In genomic region chr1:181159451-181160151, GRCh38 we compare ENCODE assay signal across 9 cellular contexts.
A peak's percentile ranks its signal among the peaks of the same experiment; 100 is the strongest.
DNase-seq lines count a peak whose midpoint lies in the region; ATAC-seq and TF ChIP-seq lines count a peak whose summit lies in the region.
"Had no signal": no experiment of that assay in that cellular context is flagged by ENCODE, and none has a peak within 500 bp of the region (broad histone marks: within the 10 kb centered on the region; RNA-seq: fewer than 3 reads in every experiment).

No MANE protein-coding gene starts in this region.

- no peak for TF ChIP-seq EP300 in tibial nerve (IDR thresholded peaks at IDR 0.05)

- H3K4me2 ChIP-seq in mammary epithelial cell (ENCODE audit: insufficient read depth, low read depth, low read length): peak overlapping the region; percentile 51

- no TSS peak for BruUV-seq in mammary epithelial cell (replicated peaks; lab: Mats Ljungman, UMichigan)

- H3K4me1 ChIP-seq in mammary epithelial cell (ENCODE audit: insufficient read depth, low read length): peaks cover 22% of the 10 kb centered on the region
- H3K4me1 ChIP-seq in tibial nerve: no peaks in the 10 kb centered on the region
- H3K4me1 ChIP-seq: parathyroid adenoma had no signal

- H3K27me3 ChIP-seq in mammary epithelial cell (ENCODE audit: insufficient read depth, low read length) (no peaks in the 10 kb centered on the region), tibial nerve (no peaks in the 10 kb centered on the region)

- H2AFZ ChIP-seq in mammary epithelial cell (ENCODE audit: low read depth, low read length): peak overlapping the region; percentile 57
- H2AFZ ChIP-seq: parathyroid adenoma had no signal

- H3K9me3 ChIP-seq in mammary epithelial cell (replicated peaks; ENCODE audit: insufficient read depth, low read length): peaks cover 27% of the 10 kb centered on the region
- H3K9me3 ChIP-seq in tibial nerve: peaks cover 0 to 20% (median 2%) of the 10 kb centered on the region in 4 donors

- dilution Hi-C loops in mammary epithelial cell (cut with HindIII; ENCODE audit: low sequenced_read_pairs): loop anchor here (10.0 kb wide), 1 partner anchor 655 kb away; the partner anchor contains the start of gene ACBD6

- no peaks in the 10 kb centered on the region for H3K79me2 ChIP-seq in mammary epithelial cell (ENCODE audit: insufficient read depth, low read length)
- H3K79me2 ChIP-seq: parathyroid adenoma had no signal

- no peak for TF ChIP-seq POLR2A in tibial nerve (IDR thresholded peaks at IDR 0.05)

- TF ChIP-seq CTCF in mammary epithelial cell (conservative IDR thresholded peaks at IDR 0.05 in 1 of 2, IDR thresholded peaks at IDR 0.05 in 1 of 2; ENCODE audit: extremely low read depth in 1 of 2, insufficient read depth in 1 of 2, low read depth in 1 of 2, low read length in 2 of 2) (no peak), GM10266 (IDR thresholded peaks at IDR 0.05; ENCODE audit: control insufficient read depth, insufficient read depth, low read depth, missing control alignments) (no peak), tibial nerve (IDR thresholded peaks at IDR 0.05) (no peak)

- peak overlapping the region; percentile 65 for H3K27ac ChIP-seq in mammary epithelial cell (ENCODE audit: insufficient read depth, low read depth, low read length)
- no peak overlapping the region for H3K27ac ChIP-seq in tibial nerve
- H3K27ac ChIP-seq: parathyroid adenoma had no signal

- peak; percentile 56 for ATAC-seq in HG02678 (IDR thresholded peaks at IDR 0.05; ENCODE audit: unreplicated experiment)

- WGBS in mammary epithelial cell (ENCODE audit: low coverage, missing lambda C conversion rate): 17% methylated on average over 10 of the region's 10 CpGs
- 78 to 85% methylated on average over 10 of the region's 10 CpGs for WGBS in tibial nerve, 2 donors

- no peak overlapping the region for H3K4me3 ChIP-seq in mammary epithelial cell (replicated peaks in 1 of 3; ENCODE audit: insufficient read depth in 1 of 3, low read depth in 2 of 3, low read length in 3 of 3)
- H3K4me3 ChIP-seq in tibial nerve: no peak overlapping the region

- H3K9ac ChIP-seq in mammary epithelial cell (ENCODE audit: insufficient read depth, low read length): no peak overlapping the region
- H3K9ac ChIP-seq: parathyroid adenoma had no signal

- H3K36me3 ChIP-seq in mammary epithelial cell (ENCODE audit: insufficient read depth, low read length) (no peaks in the 10 kb centered on the region), tibial nerve (no peaks in the 10 kb centered on the region)

- in situ Hi-C loops in mammary epithelial cell (cut with MboI; ENCODE audit: low sequenced_read_pairs in 2 of 2): loop anchor here (5.0 to 25.0 kb wide), 4 partner anchors 277 to 897 kb away; partner anchors contain the start of gene XPR1 (in 1 of the 2)

- CTCF ChIA-PET in mammary epithelial cell (lab: Charles Lee; ENCODE audit: low non-redundant PET): no interaction called here

- DNase-seq in T-helper 22 cell (ENCODE audit: low read depth): peak; percentile 42
- peak; percentile 97 for DNase-seq in mammary epithelial cell
- DNase-seq in stimulated activated CD4-positive, alpha-beta T cell treated with anti-CD3 and anti-CD28 coated beads, Interleukin-15, amount 100 ng/mL, for 24 hours: peak; percentile 58
- DNase-seq in GM10266 (ENCODE audit: extremely low spot score): no peak
- DNase-seq in NCI-H146 treated with DMSO at 0.1 percent for 48 hours (lab: John Stamatoyannopoulos, UW; ENCODE audit: unreplicated experiment): no peak
- DNase-seq in tibial nerve (ENCODE audit: low spot score in 2 of 2): no peak
- no peak for DNase-seq in DMS53 (lab: John Stamatoyannopoulos, UW)

- intact Hi-C loops in mammary epithelial cell (cut with micrococcal nuclease): loop anchor here (1.0 kb wide), 2 partner anchors 17 to 71 kb away; partner anchors contain the start of gene IER5

- no peaks in the 10 kb centered on the region for H4K20me1 ChIP-seq in mammary epithelial cell (ENCODE audit: insufficient read depth, low read length)

Comparison
In these comparisons a context has a peak if more than half of its experiments do, and no peak if none do; other contexts are left out.
1. DNase-seq: peak in T-helper 22 cell (single experiment), mammary epithelial cell (single experiment) and stimulated activated CD4-positive, alpha-beta T cell treated with anti-CD3 and anti-CD28 coated beads, Interleukin-15, amount 100 ng/mL, for 24 hours (single experiment); none in GM10266 (single experiment), NCI-H146 treated with DMSO at 0.1 percent for 48 hours (single experiment), tibial nerve (0 of 2) and DMS53 (single experiment).